ENCODE assay signal across 23 cellular contexts in the genomic region with DNA sequence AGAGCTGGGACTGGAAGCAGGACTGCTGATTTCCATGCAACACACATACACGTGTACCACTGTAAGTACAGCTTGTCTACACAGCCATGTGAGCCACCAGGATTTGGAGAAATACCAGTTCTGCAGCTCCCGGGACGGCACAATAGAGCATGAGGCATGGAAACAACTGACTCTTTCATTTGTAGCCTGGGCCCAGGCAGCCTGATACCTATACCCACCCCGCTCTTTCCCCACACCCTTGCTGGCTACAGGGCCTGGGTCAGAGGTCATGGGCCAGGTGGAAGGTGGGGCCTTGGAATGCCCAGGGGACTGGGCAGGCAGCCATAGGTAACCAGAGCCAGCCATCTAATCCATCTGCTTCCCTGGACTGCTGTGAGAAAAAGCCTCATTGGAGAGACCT. TPM values are rescaled to one million over a fixed set of nuclear protein-coding genes. Genes with fewer than 3 reads are reported as not detected.
DNase-seq lines count a peak whose midpoint lies in the region; ATAC-seq and TF ChIP-seq lines count a peak whose summit lies in the region.
"Had no signal": no experiment of that assay in that cellular context is flagged by ENCODE, and none has a peak within 500 bp of the region (broad histone marks: within the 10 kb centered on the region; RNA-seq: fewer than 3 reads in every experiment).

No MANE protein-coding gene starts in this region.

- H3K36me3 ChIP-seq in mesenchymal stem cell (ENCODE audit: control insufficient read depth in 1 of 2, insufficient read depth in 2 of 2, low read depth in 1 of 2, low read length in 2 of 2) (peaks cover 0 to 5% of the 10 kb centered on the region in 2 experiments), stomach (no peaks in the 10 kb centered on the region)
- H3K36me3 ChIP-seq: heart right ventricle, upper lobe of left lung had no signal

- no peak overlapping the region for H4K8ac ChIP-seq in mesenchymal stem cell (ENCODE audit: low read length)

- H2BK15ac ChIP-seq in mesenchymal stem cell (ENCODE audit: low read depth, poor library complexity, severe bottlenecking): no peak overlapping the region

- DNase-seq in DMS53 (lab: John Stamatoyannopoulos, UW): peak; percentile 15
- DNase-seq in DMS53 treated with DMSO at 0.1 percent for 48 hours (lab: John Stamatoyannopoulos, UW; ENCODE audit: unreplicated experiment): no peak
- DNase-seq in mesenchymal stem cell: no peak
- peak; percentile 89 for DNase-seq in stomach
- DNase-seq in NCI-H446 treated with DMSO at 0.1 percent for 48 hours (lab: John Stamatoyannopoulos, UW): no peak
- DNase-seq in T-helper 2 cell: no peak
- DNase-seq in activated CD4-positive, alpha-beta T cell treated with anti-CD3 and anti-CD28 coated beads for 48 hours: no peak
- DNase-seq: 8988T; activated CD4-positive, alpha-beta T cell treated with anti-CD3 and anti-CD28 coated beads, Interleukin-2, amount 50 U/mL, for 1 hour; activated naive CD8-positive, alpha-beta T cell treated with anti-CD3 and anti-CD28 coated beads for 36 hours; AML-193; EL; heart right ventricle; mammary epithelial cell; naive B cell; NCI-H1417; NCI-H69; SHP77 treated with DMSO at 0.1 percent for 48 hours; stimulated activated CD4-positive, alpha-beta T cell treated with anti-CD3 and anti-CD28 coated beads, Interleukin-2, amount 100 ng/mL, for 48 hours; upper lobe of left lung had no signal

- H3K27me3 ChIP-seq in mesenchymal stem cell (ENCODE audit: control insufficient read depth in 1 of 2, insufficient read depth in 1 of 2, low read length in 2 of 2): no peaks in the 10 kb centered on the region
- no peaks in the 10 kb centered on the region for H3K27me3 ChIP-seq in stomach
- H3K27me3 ChIP-seq: heart right ventricle, upper lobe of left lung had no signal

- no peak overlapping the region for H3K9ac ChIP-seq in mesenchymal stem cell (ENCODE audit: low read length)

- no peaks in the 10 kb centered on the region for H3K79me1 ChIP-seq in mesenchymal stem cell (replicated peaks; ENCODE audit: low read length, poor library complexity, severe bottlenecking)

- TF ChIP-seq CTCF in stomach (IDR thresholded peaks at IDR 0.05): no peak

- no peak overlapping the region for H4K91ac ChIP-seq in mesenchymal stem cell (ENCODE audit: low read length)

- peak; percentile 94 for ATAC-seq in esophagus mucosa

- TF ChIP-seq POLR2A in stomach (IDR thresholded peaks at IDR 0.05): no peak

- H2BK12ac ChIP-seq in mesenchymal stem cell (ENCODE audit: low read length in 2 of 2): peak overlapping the region in 1 of 2 experiments; percentile 49

- H3K9me3 ChIP-seq in mesenchymal stem cell (ENCODE audit: control insufficient read depth, low read length): no peaks in the 10 kb centered on the region
- H3K9me3 ChIP-seq in stomach: no peaks in the 10 kb centered on the region
- H3K9me3 ChIP-seq: heart right ventricle, upper lobe of left lung had no signal

- TF ChIP-seq EP300 in stomach (IDR thresholded peaks at IDR 0.05): no peak

- H3K14ac ChIP-seq in mesenchymal stem cell (ENCODE audit: low read length in 2 of 2): no peak overlapping the region

- H3K4me1 ChIP-seq in mesenchymal stem cell (ENCODE audit: control insufficient read depth, insufficient read depth, low read depth, low read length) (peaks cover 5% of the 10 kb centered on the region), stomach (peaks cover 29 to 48% (median 32%) of the 10 kb centered on the region in 4 donors)

- no peak overlapping the region for H3K4me2 ChIP-seq in mesenchymal stem cell (ENCODE audit: low read length, poor library complexity, severe bottlenecking)

- H2BK5ac ChIP-seq in mesenchymal stem cell (ENCODE audit: low read depth, low read length, poor library complexity, severe bottlenecking): no peak overlapping the region

- H2BK120ac ChIP-seq in mesenchymal stem cell (ENCODE audit: low read depth, low read length): no peak overlapping the region

- H3K18ac ChIP-seq in mesenchymal stem cell (ENCODE audit: low read depth in 1 of 2, low read length in 2 of 2): peak overlapping the region; percentile 29 to 67

- 92% methylated on average over 4 of the region's 4 CpGs for WGBS in mesenchymal stem cell
- WGBS in stomach, 5 donors: 0 to 67% (median 40%) methylated on average over 1 to 4 of the region's 4 CpGs

- H3K27ac ChIP-seq in mesenchymal stem cell (ENCODE audit: low read length, poor library complexity, severe bottlenecking) (no peak overlapping the region), stomach (peak overlapping the region; percentile 57 to 82 (median 72))
- H3K27ac ChIP-seq: heart right ventricle, skin epidermis, upper lobe of left lung, VCaP had no signal

- H3K23ac ChIP-seq in mesenchymal stem cell (ENCODE audit: low read length in 2 of 2): no peak overlapping the region

- H3K4me3 ChIP-seq in mesenchymal stem cell (ENCODE audit: insufficient read depth in 1 of 2, low read depth in 1 of 2, low read length in 2 of 2): no peak overlapping the region
- no peak overlapping the region for H3K4me3 ChIP-seq in stomach
- H3K4me3 ChIP-seq: heart right ventricle, skin epidermis, upper lobe of left lung had no signal

- no peak overlapping the region for H3K4ac ChIP-seq in mesenchymal stem cell (ENCODE audit: low read depth in 1 of 2, low read length in 2 of 2)

- H2AFZ ChIP-seq in mesenchymal stem cell (ENCODE audit: low read depth, low read length): peak overlapping the region; percentile 16

- peak overlapping the region; percentile 54 for H2AK5ac ChIP-seq in mesenchymal stem cell (ENCODE audit: low read length, severe bottlenecking)

- intact Hi-C loops in stomach (cut with DNase I; ENCODE audit: low total_unique reads): no loop called here

RNA-seq across cellular contexts. Expression of gene ZSWIM6, which starts 39.0 kb away (rescaled TPM):
- total RNA-seq in esophagus mucosa (6.3 TPM), stomach (10 to 100 TPM; 14.5 to 39.3 (median 24.8) TPM)
- 12.1 TPM for polyA plus RNA-seq in mesenchymal stem cell (2013, experiment 1 of 2)
- polyA plus RNA-seq in mesenchymal stem cell (2013, experiment 2 of 2): 12.1 TPM
- 1 to 10 TPM; 2.9 to 4.6 (median 4.3) TPM for polyA plus RNA-seq in stomach

Comparison
In these comparisons a context has a peak if more than half of its experiments do, and no peak if none do; other contexts are left out.
1. DNase-seq: peak in DMS53 (single experiment) and stomach (single experiment); none in DMS53 treated with DMSO at 0.1 percent for 48 hours (single experiment), mesenchymal stem cell (single experiment), NCI-H446 treated with DMSO at 0.1 percent for 48 hours (single experiment), T-helper 2 cell (0 of 5) and activated CD4-positive, alpha-beta T cell treated with anti-CD3 and anti-CD28 coated beads for 48 hours (single experiment).